ENCODE assay signal across 8 cellular contexts in the genomic region with DNA sequence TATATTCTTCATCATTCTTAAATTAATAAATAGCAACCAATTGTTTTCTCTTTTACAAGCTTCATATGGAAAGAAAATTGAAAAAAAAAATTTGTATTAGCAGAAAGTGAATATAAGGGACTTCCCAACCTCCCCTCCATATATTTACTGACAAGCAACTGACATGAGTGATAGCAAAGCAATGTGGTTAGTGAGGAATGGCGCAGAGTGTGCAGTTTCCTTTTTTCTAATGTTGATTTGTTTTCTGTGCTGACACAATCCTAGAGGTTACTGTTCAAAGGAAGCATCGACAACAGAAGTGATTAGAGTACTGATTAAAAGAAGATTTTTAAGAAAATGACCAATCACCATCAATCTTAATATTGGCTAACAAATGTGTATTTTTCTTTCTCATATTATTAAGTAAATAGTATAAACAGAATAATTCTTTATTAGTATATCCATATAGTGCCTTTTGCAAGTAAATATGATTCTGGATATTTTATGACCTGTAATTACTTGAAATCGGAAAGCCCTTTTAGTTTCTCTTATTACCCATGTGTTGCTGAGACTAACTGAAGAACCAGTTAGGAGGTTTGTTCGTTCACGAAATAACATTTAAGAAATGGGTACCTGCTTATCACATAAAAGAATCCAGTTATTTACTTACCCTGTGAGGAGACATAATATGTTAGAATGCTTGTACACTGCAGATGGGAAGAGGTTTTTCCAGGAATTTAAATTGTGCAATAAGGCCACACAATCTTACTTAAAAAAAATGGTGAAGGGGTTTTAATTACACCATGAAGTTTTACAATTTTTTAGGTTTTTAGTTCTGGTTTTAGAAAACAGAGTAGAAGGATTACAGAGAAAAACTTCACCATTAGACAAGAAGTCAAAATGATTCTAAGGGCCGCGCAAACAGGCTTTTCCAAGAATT. TPM values are rescaled to one million over a fixed set of nuclear protein-coding genes. Genes with fewer than 3 reads are reported as not detected.
DNase-seq lines count a peak whose midpoint lies in the region; ATAC-seq, FAIRE-seq and TF ChIP-seq lines count a peak whose summit lies in the region.

No MANE protein-coding gene starts in this region.

- no peak overlapping the region for H3K18ac ChIP-seq in trophoblast cell (ENCODE audit: low read length)

- no peak overlapping the region for H2BK12ac ChIP-seq in trophoblast cell (ENCODE audit: low read length)

- no peak overlapping the region for H4K91ac ChIP-seq in trophoblast cell (ENCODE audit: low read depth, low read length)

- H3K9me3 ChIP-seq in HCT116 (ENCODE audit: control insufficient read depth in 1 of 2, insufficient read depth in 1 of 2, low read depth in 1 of 2, low read length in 2 of 2) = no peaks in the 10 kb centered on the region
- H3K9me3 ChIP-seq in trophoblast cell (ENCODE audit: insufficient read depth, low read depth, low read length) = peaks cover 11% of the 10 kb centered on the region

- H3K4ac ChIP-seq in trophoblast cell (ENCODE audit: low read depth, low read length) = no peak overlapping the region

- H3K4me2 ChIP-seq in HCT116 (ENCODE audit: low read length) (peak overlapping the region; percentile 73), trophoblast cell (ENCODE audit: low read length) (peak overlapping the region; percentile 56)

- no CpG with 5 or more reads among the region's 7 CpGs for WGBS in trophoblast cell (ENCODE audit: extremely low coverage, insufficient coverage, insufficient read length)

- no peak overlapping the region for H2BK5ac ChIP-seq in trophoblast cell (ENCODE audit: low read depth, low read length, poor library complexity)

- RAD21 ChIA-PET in HCT116 (lab: Charles Lee; ENCODE audit: low non-redundant PET in 1 of 2, low total read pairs in 2 of 2, uncharacterized antibody in 2 of 2, unreplicated experiment in 2 of 2) = no interaction called here

- POLR2A ChIA-PET in HCT116 (lab: Charles Lee) = interaction anchor here (0.7 kb wide), 1 partner anchor 475 kb away, joined by 4 read pairs; no protein-coding TSS in a partner anchor

- TF ChIP-seq CTCF in HCT116 (IDR thresholded peaks at IDR 0.05 in 2 of 3, conservative IDR thresholded peaks at IDR 0.05 in 1 of 3; ENCODE audit: borderline replicate concordance in 1 of 3, insufficient read depth in 1 of 3, low read depth in 2 of 3, low read length in 2 of 3) = no peak

- TF ChIP-seq RAD21 in HCT116 (IDR thresholded peaks at IDR 0.05; ENCODE audit: low read depth) = no peak

- FAIRE-seq in GM12892 (lab: Jason Lieb, UNC) = no peak

- CTCF ChIA-PET in HCT116 (lab: Charles Lee) = no interaction called here

- H3K9me2 ChIP-seq in HCT116 (ENCODE audit: insufficient read depth) = no peaks in the 10 kb centered on the region

- H2AK5ac ChIP-seq in trophoblast cell (ENCODE audit: low read length) = no peak overlapping the region

- H3K14ac ChIP-seq in trophoblast cell (ENCODE audit: low read length) = no peak overlapping the region

- H3K27ac ChIP-seq in HCT116 (ENCODE audit: low read depth, low read length) (peak overlapping the region; percentile 92), epithelial cell of prostate (peak overlapping the region; percentile 92), trophoblast cell (ENCODE audit: low read depth, low read length) (no peak overlapping the region)

- no peaks in the 10 kb centered on the region for H4K20me1 ChIP-seq in HCT116 (ENCODE audit: insufficient read depth)

- H3K27me3 ChIP-seq in HCT116 (ENCODE audit: insufficient read depth, low read length) (no peaks in the 10 kb centered on the region), trophoblast cell (ENCODE audit: insufficient read depth, low read length) (peaks cover 25% of the 10 kb centered on the region)

- no peak for ATAC-seq in HCT116
- ATAC-seq in HG03175 (IDR thresholded peaks at IDR 0.05; ENCODE audit: unreplicated experiment) = no peak
- no peak for ATAC-seq in HG03025 (IDR thresholded peaks at IDR 0.05; ENCODE audit: low FRiP score, unreplicated experiment)

- H3K9ac ChIP-seq in HCT116 (ENCODE audit: low read length) (peak overlapping the region; percentile 58), trophoblast cell (ENCODE audit: low read length) (no peak overlapping the region)

- H2AFZ ChIP-seq in HCT116 (ENCODE audit: low read depth, low read length, poor library complexity, severe bottlenecking) = peak overlapping the region; percentile 83
- no peak overlapping the region for H2AFZ ChIP-seq in trophoblast cell (ENCODE audit: insufficient read depth, low read length, poor library complexity)

- H3K36me3 ChIP-seq in HCT116 (ENCODE audit: control insufficient read depth in 1 of 2, insufficient read depth in 2 of 2, low read length in 2 of 2) (no peaks in the 10 kb centered on the region), trophoblast cell (ENCODE audit: control insufficient read depth in 1 of 2, insufficient read depth in 2 of 2, low read length in 2 of 2) (no peaks in the 10 kb centered on the region)

- no peak overlapping the region for H2BK120ac ChIP-seq in trophoblast cell (ENCODE audit: insufficient read depth, low read length, poor library complexity)

- H3K4me3 ChIP-seq in HCT116 (replicated peaks in 1 of 2; ENCODE audit: low read depth in 1 of 2, low read length in 2 of 2) = peak overlapping the region; percentile 60 to 70
- H3K4me3 ChIP-seq in trophoblast cell (ENCODE audit: low read depth, low read length) = no peak overlapping the region

- H3K79me2 ChIP-seq in HCT116 (ENCODE audit: insufficient read depth, low read length) = no peaks in the 10 kb centered on the region
- H3K79me2 ChIP-seq in trophoblast cell (ENCODE audit: control insufficient read depth, insufficient read depth, low read length, poor library complexity) = no peaks in the 10 kb centered on the region

- H3K4me1 ChIP-seq in HCT116 (ENCODE audit: control insufficient read depth in 1 of 2, insufficient read depth in 2 of 2, low read length in 2 of 2) (peaks cover 19 to 33% of the 10 kb centered on the region in 2 experiments), trophoblast cell (ENCODE audit: control insufficient read depth in 1 of 2, insufficient read depth in 2 of 2, low read length in 2 of 2) (peaks cover 10 to 20% of the 10 kb centered on the region in 2 experiments)

- no TSS peak for BruUV-seq in HCT116 (replicated peaks; lab: Mats Ljungman, UMichigan)

- TF ChIP-seq POLR2A in HCT116 (IDR thresholded peaks at IDR 0.05; ENCODE audit: borderline replicate concordance, extremely low read depth, insufficient read depth, insufficient read length) (no peak), GM12892 (IDR thresholded peaks at IDR 0.05; ENCODE audit: low read depth, low read length) (no peak)

- intact Hi-C loops in HCT116 (cut with micrococcal nuclease) = no loop called here

- no peak for DNase-seq in HCT116 (ENCODE audit: low read depth, low spot score)
- DNase-seq in RPMI8226 = peak; percentile 36
- DNase-seq in epithelial cell of prostate (ENCODE audit: low read depth, low spot score) = no peak
- peak in 1 of 2 donors; percentile 35 for DNase-seq in trophoblast cell
- no peak for DNase-seq in COLO668 (lab: John Stamatoyannopoulos, UW; ENCODE audit: unreplicated experiment)
- no peak for DNase-seq in GM12892 (ENCODE audit: insufficient read length)

- no peak overlapping the region for H3K23ac ChIP-seq in trophoblast cell (ENCODE audit: low read length)

- H4K8ac ChIP-seq in trophoblast cell (ENCODE audit: low read depth, low read length) = no peak overlapping the region

- peaks cover 2% of the 10 kb centered on the region for H3K79me1 ChIP-seq in trophoblast cell (ENCODE audit: low read length)

- H4K12ac ChIP-seq in trophoblast cell (ENCODE audit: low read depth, low read length) = no peak overlapping the region

TF ChIP-seq in HCT116, 20 proteins besides CTCF, POLR2A, EP300 and RAD21:
- no peak for TF ChIP-seq YY1 (IDR thresholded peaks at IDR 0.05; ENCODE audit: extremely low read depth, insufficient replicate concordance, low read depth, low read length)

RNA-seq across cellular contexts. Expression of a gene that starts 1.4 kb away (rescaled TPM):
- 3.0 TPM for total RNA-seq in HCT116 (2021; ENCODE audit: unreplicated experiment)
- 2.0 and 4.0 TPM in 2 replicates for polyA plus RNA-seq in HCT116 (2012)
- 0.19 and 0.49 TPM in 2 replicates for polyA plus RNA-seq in trophoblast cell (2013)
- polyA plus RNA-seq in GM12892 (2012; ENCODE audit: missing spikeins) = 1.0 TPM
